17 cellular contexts compared by ENCODE assay signal in genomic region chr1:195898924-195899323, GRCh38.
"Had no signal": no experiment of that assay in that cellular context is flagged by ENCODE, and none has a peak within 500 bp of the region (broad histone marks: within the 10 kb centered on the region; RNA-seq: fewer than 3 reads in every experiment).

No MANE protein-coding gene starts in this region.

- H3K27me3 ChIP-seq: esophagus squamous epithelium, left lung, neutrophil, thyroid gland, uterus had no signal

- DNase-seq: activated CD4-positive, alpha-beta T cell treated with anti-CD3 and anti-CD28 coated beads for 4 hours; activated CD8-positive, alpha-beta T cell treated with anti-CD3 and anti-CD28 coated beads for 36 hours; activated gamma-delta T cell; activated T-cell treated with anti-CD3 and anti-CD28 coated beads, Interleukin-2, amount 50 U/mL, for 4 hours; esophagus squamous epithelium; hippocampal formation; kidney; left lung; naive thymus-derived CD8-positive, alpha-beta T cell; stimulated activated CD4-positive, alpha-beta T cell treated with anti-CD3 and anti-CD28 coated beads, Interleukin-2, amount 100 ng/mL, for 48 hours; stimulated activated naive B cell treated with anti-CD40 and anti-IgM and Interleukin-4, amounts not matched to agents 10 μg/mL and 1 μg/mL and 100 μg/mL, for 72 hours; T-helper 9 cell; thyroid gland; uterus had no signal

- ATAC-seq: activated CD8-positive, alpha-beta T cell treated with anti-CD3 and anti-CD28 coated beads for 36 hours; activated naive CD4-positive, alpha-beta T cell treated with anti-CD3 and anti-CD28 coated beads, Interleukin-2, amount 50 U/mL, for 72 hours; activated T-cell treated with anti-CD3 and anti-CD28 coated beads, Interleukin-2, amount 50 U/mL, for 4 hours; left lung; naive thymus-derived CD8-positive, alpha-beta T cell; stimulated activated naive B cell treated with anti-CD40 and anti-IgM and Interleukin-4, amounts not matched to agents 10 μg/mL and 1 μg/mL and 100 μg/mL, for 72 hours had no signal

- H3K27ac Mint-ChIP-seq: activated CD8-positive, alpha-beta T cell treated with anti-CD3 and anti-CD28 coated beads for 36 hours; activated naive CD4-positive, alpha-beta T cell treated with anti-CD3 and anti-CD28 coated beads, Interleukin-2, amount 50 U/mL, for 72 hours; memory B cell; naive thymus-derived CD8-positive, alpha-beta T cell; stimulated activated naive B cell treated with anti-CD40 and anti-IgM and Interleukin-4, amounts not matched to agents 10 μg/mL and 1 μg/mL and 100 μg/mL, for 72 hours had no signal

- H3K4me3 Mint-ChIP-seq: activated CD8-positive, alpha-beta T cell treated with anti-CD3 and anti-CD28 coated beads for 36 hours; activated T-cell treated with anti-CD3 and anti-CD28 coated beads, Interleukin-2, amount 50 U/mL, for 4 hours; memory B cell; naive thymus-derived CD8-positive, alpha-beta T cell; stimulated activated naive B cell treated with anti-CD40 and anti-IgM and Interleukin-4, amounts not matched to agents 10 μg/mL and 1 μg/mL and 100 μg/mL, for 72 hours had no signal

- H3K9me3 ChIP-seq: esophagus squamous epithelium, left lung, neutrophil, thyroid gland, uterus had no signal

- H3K9me3 Mint-ChIP-seq: activated CD8-positive, alpha-beta T cell treated with anti-CD3 and anti-CD28 coated beads for 36 hours had no signal

- H3K4me3 ChIP-seq: esophagus squamous epithelium, left lung, thyroid gland, uterus had no signal

- H3K4me1 Mint-ChIP-seq: memory B cell; naive thymus-derived CD8-positive, alpha-beta T cell; stimulated activated naive B cell treated with anti-CD40 and anti-IgM and Interleukin-4, amounts not matched to agents 10 μg/mL and 1 μg/mL and 100 μg/mL, for 72 hours had no signal

- H3K36me3 ChIP-seq: esophagus squamous epithelium, left lung, neutrophil, thyroid gland, uterus had no signal

- H3K36me3 Mint-ChIP-seq: activated naive CD4-positive, alpha-beta T cell treated with anti-CD3 and anti-CD28 coated beads, Interleukin-2, amount 50 U/mL, for 72 hours; memory B cell; naive thymus-derived CD8-positive, alpha-beta T cell; stimulated activated naive B cell treated with anti-CD40 and anti-IgM and Interleukin-4, amounts not matched to agents 10 μg/mL and 1 μg/mL and 100 μg/mL, for 72 hours had no signal

- H3K4me1 ChIP-seq: esophagus squamous epithelium, left lung, thyroid gland, uterus had no signal

- H3K27ac ChIP-seq: esophagus squamous epithelium, left lung, neutrophil, thyroid gland, uterus had no signal

- H3K27me3 Mint-ChIP-seq: activated CD8-positive, alpha-beta T cell treated with anti-CD3 and anti-CD28 coated beads for 36 hours; memory B cell; naive thymus-derived CD8-positive, alpha-beta T cell; stimulated activated naive B cell treated with anti-CD40 and anti-IgM and Interleukin-4, amounts not matched to agents 10 μg/mL and 1 μg/mL and 100 μg/mL, for 72 hours had no signal
